ENCODE assay signal across 1 cellular context in the genomic region with DNA sequence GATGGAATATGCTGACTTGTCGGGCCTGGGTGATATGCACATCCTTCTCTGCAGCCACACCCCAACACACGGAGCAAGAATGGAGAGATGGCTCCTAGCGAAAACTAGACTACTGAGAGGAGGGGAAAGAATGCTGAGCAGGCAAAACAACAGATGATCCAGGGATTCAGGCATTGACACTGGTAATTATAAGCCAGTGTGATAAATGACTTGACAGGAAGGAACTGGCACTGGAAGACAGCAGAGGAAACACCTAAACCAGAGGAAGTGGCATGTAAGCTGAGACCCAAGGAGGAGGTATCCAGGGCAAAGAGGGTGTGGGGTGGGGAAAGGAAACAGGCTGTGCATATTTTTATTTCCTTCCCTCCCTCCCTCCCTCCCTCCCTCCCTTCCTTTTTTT.
TF ChIP-seq lines count a peak whose summit lies in the region.

No MANE protein-coding gene starts in this region.

TF ChIP-seq in SK-N-SH, 30 proteins besides CTCF, POLR2A, EP300 and RAD21 (continued from another document):
- TF ChIP-seq TEAD4 (IDR thresholded peaks at IDR 0.05; ENCODE audit: borderline replicate concordance, insufficient read depth) (no peak), RXRA (IDR thresholded peaks at IDR 0.05; ENCODE audit: borderline replicate concordance, low read depth) (no peak), FOXJ3 (CRISPR knock-in tag; IDR thresholded peaks at IDR 0.05) (no peak), TCF12 (IDR thresholded peaks at IDR 0.05) (no peak), SIN3A (IDR thresholded peaks at IDR 0.05; ENCODE audit: borderline replicate concordance, low read depth, low read length) (no peak), YY1 (IDR thresholded peaks at IDR 0.05; ENCODE audit: low read depth) (no peak), POLR2AphosphoS5 (IDR thresholded peaks at IDR 0.05; ENCODE audit: low read depth, low read length) (no peak)
- TF ChIP-seq, protein P1, sequence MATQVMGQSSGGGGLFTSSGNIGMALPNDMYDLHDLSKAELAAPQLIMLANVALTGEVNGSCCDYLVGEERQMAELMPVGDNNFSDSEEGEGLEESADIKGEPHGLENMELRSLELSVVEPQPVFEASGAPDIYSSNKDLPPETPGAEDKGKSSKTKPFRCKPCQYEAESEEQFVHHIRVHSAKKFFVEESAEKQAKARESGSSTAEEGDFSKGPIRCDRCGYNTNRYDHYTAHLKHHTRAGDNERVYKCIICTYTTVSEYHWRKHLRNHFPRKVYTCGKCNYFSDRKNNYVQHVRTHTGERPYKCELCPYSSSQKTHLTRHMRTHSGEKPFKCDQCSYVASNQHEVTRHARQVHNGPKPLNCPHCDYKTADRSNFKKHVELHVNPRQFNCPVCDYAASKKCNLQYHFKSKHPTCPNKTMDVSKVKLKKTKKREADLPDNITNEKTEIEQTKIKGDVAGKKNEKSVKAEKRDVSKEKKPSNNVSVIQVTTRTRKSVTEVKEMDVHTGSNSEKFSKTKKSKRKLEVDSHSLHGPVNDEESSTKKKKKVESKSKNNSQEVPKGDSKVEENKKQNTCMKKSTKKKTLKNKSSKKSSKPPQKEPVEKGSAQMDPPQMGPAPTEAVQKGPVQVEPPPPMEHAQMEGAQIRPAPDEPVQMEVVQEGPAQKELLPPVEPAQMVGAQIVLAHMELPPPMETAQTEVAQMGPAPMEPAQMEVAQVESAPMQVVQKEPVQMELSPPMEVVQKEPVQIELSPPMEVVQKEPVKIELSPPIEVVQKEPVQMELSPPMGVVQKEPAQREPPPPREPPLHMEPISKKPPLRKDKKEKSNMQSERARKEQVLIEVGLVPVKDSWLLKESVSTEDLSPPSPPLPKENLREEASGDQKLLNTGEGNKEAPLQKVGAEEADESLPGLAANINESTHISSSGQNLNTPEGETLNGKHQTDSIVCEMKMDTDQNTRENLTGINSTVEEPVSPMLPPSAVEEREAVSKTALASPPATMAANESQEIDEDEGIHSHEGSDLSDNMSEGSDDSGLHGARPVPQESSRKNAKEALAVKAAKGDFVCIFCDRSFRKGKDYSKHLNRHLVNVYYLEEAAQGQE (IDR thresholded peaks at IDR 0.05; ENCODE audit: low read depth, low read length) = no peak
